23 cellular contexts compared by ENCODE assay signal in the genomic region with DNA sequence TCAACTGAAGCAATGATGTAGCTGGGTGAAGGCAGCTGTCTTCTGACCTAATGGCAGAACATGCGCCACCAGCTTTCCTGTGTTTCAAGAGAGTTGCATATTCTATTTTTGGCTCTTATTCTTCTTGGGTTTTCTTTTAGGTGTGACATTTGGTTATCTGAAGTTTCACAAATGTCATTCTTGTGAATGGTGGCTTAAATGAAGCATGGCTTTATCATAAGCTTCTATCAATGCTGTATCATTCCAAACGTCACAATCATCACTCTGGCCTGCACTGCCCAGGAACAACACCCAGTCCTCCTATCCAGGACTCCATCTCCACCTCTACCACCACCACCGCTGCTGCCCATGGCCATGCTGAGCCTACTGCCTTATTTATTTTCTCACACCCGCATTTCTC.
"Had no signal": no experiment of that assay in that cellular context is flagged by ENCODE, and none has a peak within 500 bp of the region (broad histone marks: within the 10 kb centered on the region; RNA-seq: fewer than 3 reads in every experiment).

No MANE protein-coding gene starts in this region.

- H3K27me3 ChIP-seq: esophagus squamous epithelium, gastrocnemius medialis, left lung had no signal

- H3K27ac ChIP-seq: coronary artery, dorsolateral prefrontal cortex, esophagus squamous epithelium, gastrocnemius medialis, heart right ventricle, left lung, lower lobe of right lung had no signal

- H3K4me1 ChIP-seq: esophagus squamous epithelium, gastrocnemius medialis, heart right ventricle, left lung, lower lobe of right lung had no signal

- DNase-seq: dermis blood vessel endothelial cell; dorsolateral prefrontal cortex; effector CD4-positive, alpha-beta T cell; effector memory CD4-positive, alpha-beta T cell; esophagus squamous epithelium; foreskin fibroblast; foreskin melanocyte; gastrocnemius medialis; glutamatergic neuron; head of caudate nucleus; heart right ventricle; hippocampal formation; left cardiac atrium; left lung; left ventricle myocardium superior; lower lobe of right lung; mesenchymal stem cell had no signal

- H3K36me3 ChIP-seq: esophagus squamous epithelium, gastrocnemius medialis, heart right ventricle, left lung, lower lobe of right lung had no signal

- ATAC-seq: esophagus mucosa, gastrocnemius medialis, heart right ventricle, left cardiac atrium, left lung, left ventricle myocardium superior, lower lobe of right lung had no signal

- FAIRE-seq: colon, endothelial cell of umbilical vein, islet of Langerhans, keratinocyte had no signal

- H3K4me3 ChIP-seq: coronary artery, dorsolateral prefrontal cortex, esophagus squamous epithelium, gastrocnemius medialis, heart right ventricle, left lung, lower lobe of right lung had no signal

- H3K9me3 ChIP-seq: esophagus squamous epithelium, gastrocnemius medialis, heart right ventricle, left lung, lower lobe of right lung had no signal
